ENCODE assay signal across 10 cellular contexts in the genomic region with DNA sequence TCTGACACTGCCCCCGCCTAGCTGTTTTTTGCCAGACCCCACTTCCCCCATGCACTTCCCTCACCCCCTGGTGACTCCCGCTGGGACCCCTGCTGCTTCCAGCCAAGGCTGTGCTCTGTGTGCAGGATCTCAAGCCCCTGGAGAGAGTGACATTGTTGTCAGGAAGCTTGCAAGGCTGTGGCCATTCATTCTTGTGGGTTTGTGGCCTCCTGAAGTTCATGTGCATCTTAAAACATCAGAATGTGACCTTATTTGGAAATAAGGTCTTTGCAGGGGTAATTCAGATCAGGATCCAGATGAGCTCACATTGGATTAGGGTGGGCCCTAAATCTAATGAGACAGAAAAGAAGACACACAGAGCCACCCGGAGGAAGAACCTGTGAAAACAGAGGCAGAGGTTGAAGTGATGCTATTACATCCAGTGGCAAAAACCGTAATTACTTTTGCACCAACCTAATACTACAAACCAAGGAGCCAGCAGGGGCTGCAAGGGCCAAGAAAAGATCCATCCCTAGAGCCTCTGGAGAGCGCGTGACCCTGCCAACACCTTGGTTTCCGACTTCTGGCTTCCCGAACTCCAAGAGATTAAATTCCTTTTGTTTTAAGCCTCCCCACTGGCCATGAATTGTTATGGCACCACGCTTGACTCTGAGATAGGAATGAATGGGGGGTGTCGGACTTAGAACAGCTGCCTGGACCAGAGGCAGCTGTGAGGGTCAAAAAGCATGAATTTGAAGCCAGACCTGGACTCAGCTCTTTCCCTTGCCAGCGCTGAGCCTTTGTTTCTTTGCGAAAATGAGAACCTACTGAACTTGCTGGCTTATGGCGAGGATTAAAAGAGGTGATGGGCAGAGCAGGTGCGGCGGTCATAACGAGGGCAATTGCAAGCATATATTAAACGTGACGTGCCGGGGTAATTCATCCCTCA.
A peak's percentile ranks its signal among the peaks of the same experiment; 100 is the strongest.
DNase-seq lines count a peak whose midpoint lies in the region; ATAC-seq and TF ChIP-seq lines count a peak whose summit lies in the region.
"Had no signal": no experiment of that assay in that cellular context is flagged by ENCODE, and none has a peak within 500 bp of the region (broad histone marks: within the 10 kb centered on the region; RNA-seq: fewer than 3 reads in every experiment).

No MANE protein-coding gene starts in this region.

- DNase-seq in AG09319 (ENCODE audit: extremely low read depth, low read depth) (peak; percentile 10), H4 (ENCODE audit: low spot score) (peak; percentile 11), UCSD-AML1 (lab: John Stamatoyannopoulos, UW; ENCODE audit: unreplicated experiment) (peak; percentile 38), glomerular visceral epithelial cell (ENCODE audit: extremely low spot score) (peak; percentile 33), mammary epithelial cell (no peak), sciatic nerve (ENCODE audit: low spot score) (no peak), NCI-H2171 treated with DMSO at 0.1 percent for 48 hours (lab: John Stamatoyannopoulos, UW) (no peak)
- DNase-seq: spleen had no signal

- CTCF ChIA-PET in mammary epithelial cell (lab: Charles Lee; ENCODE audit: low non-redundant PET), result no interaction called here

- no peak overlapping the region for H3K27ac ChIP-seq in mammary epithelial cell (ENCODE audit: insufficient read depth, low read depth, low read length)
- H3K27ac ChIP-seq: spleen had no signal

- no peak for TF ChIP-seq CTCF in AG09319 (IDR thresholded peaks at IDR 0.05; ENCODE audit: low read depth, low read length)
- TF ChIP-seq CTCF in mammary epithelial cell (conservative IDR thresholded peaks at IDR 0.05 in 1 of 2, IDR thresholded peaks at IDR 0.05 in 1 of 2; ENCODE audit: extremely low read depth in 1 of 2, insufficient read depth in 1 of 2, low read depth in 1 of 2, low read length in 2 of 2), result no peak

- 82% methylated on average over 17 of the region's 19 CpGs for WGBS in mammary epithelial cell (ENCODE audit: low coverage, missing lambda C conversion rate)

- H3K36me3 ChIP-seq in mammary epithelial cell (ENCODE audit: insufficient read depth, low read length), result no peaks in the 10 kb centered on the region
- H3K36me3 ChIP-seq: breast epithelium, spleen had no signal

- no peaks in the 10 kb centered on the region for H4K20me1 ChIP-seq in mammary epithelial cell (ENCODE audit: insufficient read depth, low read length)

- H3K9me3 ChIP-seq in mammary epithelial cell (replicated peaks; ENCODE audit: insufficient read depth, low read length), result no peaks in the 10 kb centered on the region
- H3K9me3 ChIP-seq: breast epithelium, spleen had no signal

- dilution Hi-C loops in mammary epithelial cell (cut with HindIII; ENCODE audit: low sequenced_read_pairs), result loop anchor here (5.0 kb wide), 3 partner anchors 37 to 83 kb away; no protein-coding TSS in a partner anchor

- no peaks in the 10 kb centered on the region for H3K79me2 ChIP-seq in mammary epithelial cell (ENCODE audit: insufficient read depth, low read length)

- H3K4me2 ChIP-seq in mammary epithelial cell (ENCODE audit: insufficient read depth, low read depth, low read length), result no peak overlapping the region

- no peak overlapping the region for H2AFZ ChIP-seq in mammary epithelial cell (ENCODE audit: low read depth, low read length)

- H3K4me3 ChIP-seq in mammary epithelial cell (replicated peaks in 1 of 3; ENCODE audit: insufficient read depth in 1 of 3, low read depth in 2 of 3, low read length in 3 of 3), result no peak overlapping the region
- H3K4me3 ChIP-seq: breast epithelium, spleen had no signal

- BruUV-seq in mammary epithelial cell (replicated peaks; lab: Mats Ljungman, UMichigan), result no TSS peak

- H3K4me1 ChIP-seq in mammary epithelial cell (ENCODE audit: insufficient read depth, low read length), result peaks cover 12% of the 10 kb centered on the region
- H3K4me1 ChIP-seq: breast epithelium had no signal

- in situ Hi-C loops in mammary epithelial cell (cut with MboI; ENCODE audit: low sequenced_read_pairs in 2 of 2), result no loop called here

- ATAC-seq in sciatic nerve (no peak), GM18907 (IDR thresholded peaks at IDR 0.05; ENCODE audit: unreplicated experiment) (no peak)

- H3K27me3 ChIP-seq in mammary epithelial cell (ENCODE audit: insufficient read depth, low read length), result no peaks in the 10 kb centered on the region
- H3K27me3 ChIP-seq: breast epithelium had no signal

- intact Hi-C loops in mammary epithelial cell (cut with micrococcal nuclease) (no loop called here), sciatic nerve (cut with DNase I) (no loop called here)

- no peak overlapping the region for H3K9ac ChIP-seq in mammary epithelial cell (ENCODE audit: insufficient read depth, low read length)

Comparison
In these comparisons a context has a peak if more than half of its experiments do, and no peak if none do; other contexts are left out.
1. DNase-seq: peak in AG09319 (single experiment), H4 (single experiment), UCSD-AML1 (single experiment) and glomerular visceral epithelial cell (single experiment); none in mammary epithelial cell (single experiment), sciatic nerve (single experiment) and NCI-H2171 treated with DMSO at 0.1 percent for 48 hours (single experiment).